Comparison of ENCODE assay signal across 23 cellular contexts in the genomic region with DNA sequence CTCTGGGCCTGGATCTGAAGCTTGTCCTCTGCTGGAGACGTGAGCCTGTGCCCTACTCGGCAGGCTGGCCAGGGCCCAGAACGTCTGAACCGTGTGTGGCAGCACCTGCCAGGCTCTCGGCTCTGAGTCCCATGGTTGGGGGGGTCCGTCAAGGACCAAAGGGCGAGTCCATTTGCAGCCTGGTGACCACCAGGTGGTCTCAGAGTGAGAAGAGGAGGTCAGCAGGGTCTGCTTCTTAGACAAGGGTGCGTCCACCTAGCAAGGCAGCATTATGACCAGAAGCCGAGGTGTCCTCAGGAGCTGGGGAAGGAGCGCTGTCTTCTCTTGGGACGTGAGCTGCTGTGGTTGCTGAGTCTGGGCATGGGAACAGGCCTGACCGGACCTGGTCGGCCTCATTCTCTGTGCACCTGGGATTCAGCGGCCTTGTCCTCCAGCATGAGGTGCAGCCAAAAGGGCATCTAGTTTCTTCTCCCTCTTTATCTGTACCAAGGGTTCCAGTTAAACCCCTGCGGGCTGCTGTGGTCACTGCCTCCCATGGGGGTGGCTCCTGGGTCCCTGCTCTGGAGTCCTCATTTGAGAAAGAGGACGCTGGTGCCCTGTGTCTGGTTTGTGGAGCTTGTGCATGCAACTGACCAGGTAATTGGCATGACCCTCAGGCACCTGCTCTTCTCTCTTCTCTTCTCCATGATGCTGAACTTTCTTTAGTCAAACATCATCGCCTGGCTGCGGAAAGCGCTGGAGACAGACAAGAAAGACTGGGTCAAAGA. TPM values are rescaled to one million over a fixed set of nuclear protein-coding genes. Genes with fewer than 3 reads are reported as not detected.
DNase-seq lines count a peak whose midpoint lies in the region; ATAC-seq and TF ChIP-seq lines count a peak whose summit lies in the region.
"Had no signal": no experiment of that assay in that cellular context is flagged by ENCODE, and none has a peak within 500 bp of the region (broad histone marks: within the 10 kb centered on the region; RNA-seq: fewer than 3 reads in every experiment).

No MANE protein-coding gene starts in this region.

- 89 to 97% (median 93%) methylated on average over 12 to 19 of the region's 19 CpGs for WGBS in heart left ventricle, 4 donors
- WGBS in sigmoid colon, 2 donors, result 95% methylated on average over 19 of the region's 19 CpGs

- POLR2A ChIA-PET in PC-9 (lab: Charles Lee; ENCODE audit: unreplicated experiment), result no interaction called here

- H3K4me3 ChIP-seq in PC-9 (no peak overlapping the region), heart left ventricle (no peak overlapping the region), sigmoid colon (no peak overlapping the region)
- H3K4me3 ChIP-seq: A549, gastroesophageal sphincter, K562, SJCRH30 had no signal

- H4K20me1 ChIP-seq in PC-9 (ENCODE audit: insufficient read depth), result peaks cover 27% of the 10 kb centered on the region

- peaks cover 78% of the 10 kb centered on the region for H3K4me1 Mint-ChIP-seq in activated T-cell treated with anti-CD3 and anti-CD28 coated beads, Interleukin-2, amount 50 U/mL, for 24 hours (ENCODE audit: low read depth)
- peaks cover 74% of the 10 kb centered on the region for H3K4me1 Mint-ChIP-seq in activated T-cell treated with anti-CD3 and anti-CD28 coated beads, Interleukin-2, amount 50 U/mL, for 72 hours (ENCODE audit: low read depth)
- H3K4me1 Mint-ChIP-seq: brain had no signal

- H3K9me3 ChIP-seq in PC-9 (ENCODE audit: insufficient read depth, low read depth), result no peaks in the 10 kb centered on the region
- peaks cover 0 to 7% (median under 1%) of the 10 kb centered on the region in 12 donors for H3K9me3 ChIP-seq in heart left ventricle
- peaks cover 0 to 2% (median 0%) of the 10 kb centered on the region in 4 donors for H3K9me3 ChIP-seq in sigmoid colon
- H3K9me3 ChIP-seq: SJCRH30 had no signal

- H3K27me3 Mint-ChIP-seq in activated T-cell treated with anti-CD3 and anti-CD28 coated beads, Interleukin-2, amount 50 U/mL, for 24 hours, result no peaks in the 10 kb centered on the region
- no peaks in the 10 kb centered on the region for H3K27me3 Mint-ChIP-seq in activated T-cell treated with anti-CD3 and anti-CD28 coated beads, Interleukin-2, amount 50 U/mL, for 72 hours (ENCODE audit: low read depth)
- H3K27me3 Mint-ChIP-seq: brain had no signal

- no peaks in the 10 kb centered on the region for H3K9me2 ChIP-seq in PC-9 (ENCODE audit: insufficient read depth)

- H3K27me3 ChIP-seq in PC-9 (ENCODE audit: insufficient read depth, low read depth), result no peaks in the 10 kb centered on the region
- no peaks in the 10 kb centered on the region for H3K27me3 ChIP-seq in heart left ventricle
- H3K27me3 ChIP-seq in sigmoid colon, result no peaks in the 10 kb centered on the region
- H3K27me3 ChIP-seq: gastroesophageal sphincter, SJCRH30 had no signal

- DNase-seq in activated T-cell treated with anti-CD3 and anti-CD28 coated beads, Interleukin-2, amount 50 U/mL, for 24 hours, result peak; percentile 29
- DNase-seq in activated T-cell treated with anti-CD3 and anti-CD28 coated beads, Interleukin-2, amount 50 U/mL, for 72 hours, result no peak
- DNase-seq in PC-9 (no peak), heart left ventricle (peak in 3 of 5 donors; percentile 14 to 27 (median 19)), sigmoid colon (peak; percentile 44), NCI-H748 treated with DMSO at 0.1 percent for 48 hours (lab: John Stamatoyannopoulos, UW) (no peak), DMS79 (lab: John Stamatoyannopoulos, UW) (no peak)
- DNase-seq: activated T-cell treated with anti-CD3 and anti-CD28 coated beads for 4 hours, COR-L47, DMS79 treated with DMSO at 0.1 percent for 48 hours, mesenchymal stem cell, NCI-H187, NCI-H82, nucleus accumbens, OCI-M1, retina, SJCRH30 had no signal

- H3K36me3 ChIP-seq in PC-9 (ENCODE audit: low read depth), result peaks cover 55% of the 10 kb centered on the region
- peaks cover 0 to 99% (median 91%) of the 10 kb centered on the region in 9 donors for H3K36me3 ChIP-seq in heart left ventricle
- peaks cover 18 to 94% (median 37%) of the 10 kb centered on the region in 4 donors for H3K36me3 ChIP-seq in sigmoid colon

- no TSS peak for BruUV-seq in PC-9 (replicated peaks; lab: Mats Ljungman, UMichigan)

- H3K9me3 Mint-ChIP-seq in activated T-cell treated with anti-CD3 and anti-CD28 coated beads, Interleukin-2, amount 50 U/mL, for 24 hours, result peaks cover 4% of the 10 kb centered on the region
- H3K9me3 Mint-ChIP-seq in activated T-cell treated with anti-CD3 and anti-CD28 coated beads, Interleukin-2, amount 50 U/mL, for 72 hours, result peaks cover 3 to 4% of the 10 kb centered on the region in 2 donors

- no peak overlapping the region for H2AFZ ChIP-seq in PC-9

- peak overlapping the region; percentile 57; the same call in 1 of the 2 replicates for H3K4me2 ChIP-seq in PC-9
- H3K4me2 ChIP-seq: A549 had no signal

- peaks cover 99% of the 10 kb centered on the region for H3K36me3 Mint-ChIP-seq in activated T-cell treated with anti-CD3 and anti-CD28 coated beads, Interleukin-2, amount 50 U/mL, for 24 hours (ENCODE audit: low read depth)
- peaks cover 31 to 58% of the 10 kb centered on the region in 2 donors for H3K36me3 Mint-ChIP-seq in activated T-cell treated with anti-CD3 and anti-CD28 coated beads, Interleukin-2, amount 50 U/mL, for 72 hours (ENCODE audit: insufficient read depth in 2 of 2)

- peaks cover 21% of the 10 kb centered on the region for H3F3A ChIP-seq in PC-9 (ENCODE audit: insufficient read depth, low read depth)

- ATAC-seq in activated T-cell treated with anti-CD3 and anti-CD28 coated beads, Interleukin-2, amount 50 U/mL, for 72 hours (replicated peaks in 1 of 2), result no peak
- ATAC-seq in heart left ventricle (no peak), GM18502 (IDR thresholded peaks at IDR 0.05; ENCODE audit: poor library complexity, unreplicated experiment) (no peak)
- ATAC-seq: A549; activated naive CD4-positive, alpha-beta T cell treated with anti-CD3 and anti-CD28 coated beads, Interleukin-2, amount 50 U/mL, for 72 hours; gastroesophageal sphincter; K562 had no signal

- H3K27ac ChIP-seq in PC-9 (peak overlapping the region; percentile 79), heart left ventricle (no peak overlapping the region), sigmoid colon (no peak overlapping the region)
- H3K27ac ChIP-seq: A549, gastroesophageal sphincter, SJCRH30 had no signal

- TF ChIP-seq CTCF in PC-9 (conservative IDR thresholded peaks at IDR 0.05) (no peak), heart left ventricle (IDR thresholded peaks at IDR 0.05) (no peak), sigmoid colon (IDR thresholded peaks at IDR 0.05) (no peak)

- no peak overlapping the region for H3K4me3 Mint-ChIP-seq in activated T-cell treated with anti-CD3 and anti-CD28 coated beads, Interleukin-2, amount 50 U/mL, for 24 hours
- no peak overlapping the region for H3K4me3 Mint-ChIP-seq in activated T-cell treated with anti-CD3 and anti-CD28 coated beads, Interleukin-2, amount 50 U/mL, for 72 hours
- H3K4me3 Mint-ChIP-seq: brain had no signal

- peaks cover 65% of the 10 kb centered on the region for H3K79me2 ChIP-seq in PC-9 (ENCODE audit: low read depth)

- CTCF ChIA-PET in PC-9 (lab: Charles Lee), result no interaction called here

- intact Hi-C loops in PC-9 (cut with micrococcal nuclease; ENCODE audit: unreplicated experiment) (loop anchor here (5.0 kb wide), 1 partner anchor 455 kb away; no protein-coding TSS in a partner anchor), heart left ventricle (cut with DNase I) (no loop called here), sigmoid colon (cut with DNase I) (no loop called here)

- TF ChIP-seq POLR2A in heart left ventricle (IDR thresholded peaks at IDR 0.05), result no peak
- TF ChIP-seq POLR2A in sigmoid colon (IDR thresholded peaks at IDR 0.05), result no peak

- H3K4me1 ChIP-seq in PC-9 (replicated peaks; ENCODE audit: insufficient read depth) (peaks cover 23% of the 10 kb centered on the region), heart left ventricle (no peaks in the 10 kb centered on the region), sigmoid colon (no peaks in the 10 kb centered on the region)
- H3K4me1 ChIP-seq: gastroesophageal sphincter, SJCRH30 had no signal

- TF ChIP-seq EP300 in sigmoid colon (IDR thresholded peaks at IDR 0.05), result no peak

- H3K27ac Mint-ChIP-seq in activated T-cell treated with anti-CD3 and anti-CD28 coated beads, Interleukin-2, amount 50 U/mL, for 24 hours, result peak overlapping the region; percentile 97
- H3K27ac Mint-ChIP-seq in activated T-cell treated with anti-CD3 and anti-CD28 coated beads, Interleukin-2, amount 50 U/mL, for 72 hours, result no peak overlapping the region
- H3K27ac Mint-ChIP-seq: brain had no signal

RNA-seq across cellular contexts. Expression of a gene that starts 14.4 kb away (rescaled TPM):
- 10 to 100 TPM; 60.1 to 78.2 TPM for total RNA-seq in activated T-cell treated with anti-CD3 and anti-CD28 coated beads, Interleukin-2, amount 50 U/mL, for 72 hours
- total RNA-seq in PC-9 (2021), result 155 and 188 TPM in 2 replicates
- 10 to 100 TPM; 33.6 to 45.5 (median 42.8) TPM for total RNA-seq in heart left ventricle
- polyA plus RNA-seq in heart left ventricle, result 10 to 100 TPM; 20.6 to 45.4 TPM
- total RNA-seq in sigmoid colon, result 10 to 100 TPM; 45.7 to 68.7 (median 48.5) TPM
- polyA plus RNA-seq in sigmoid colon, result 10 to 100 TPM; 18.6 to 60.9 (median 36.1) TPM

Comparison
In these comparisons a context has a peak if more than half of its experiments do, and no peak if none do; other contexts are left out.
1. DNase-seq: peak in activated T-cell treated with anti-CD3 and anti-CD28 coated beads, Interleukin-2, amount 50 U/mL, for 24 hours (single experiment), heart left ventricle (3 of 5) and sigmoid colon (single experiment); none in activated T-cell treated with anti-CD3 and anti-CD28 coated beads, Interleukin-2, amount 50 U/mL, for 72 hours (0 of 2), PC-9 (0 of 2), NCI-H748 treated with DMSO at 0.1 percent for 48 hours (single experiment) and DMS79 (single experiment).